8 cellular contexts compared by ENCODE assay signal in the genomic region with DNA sequence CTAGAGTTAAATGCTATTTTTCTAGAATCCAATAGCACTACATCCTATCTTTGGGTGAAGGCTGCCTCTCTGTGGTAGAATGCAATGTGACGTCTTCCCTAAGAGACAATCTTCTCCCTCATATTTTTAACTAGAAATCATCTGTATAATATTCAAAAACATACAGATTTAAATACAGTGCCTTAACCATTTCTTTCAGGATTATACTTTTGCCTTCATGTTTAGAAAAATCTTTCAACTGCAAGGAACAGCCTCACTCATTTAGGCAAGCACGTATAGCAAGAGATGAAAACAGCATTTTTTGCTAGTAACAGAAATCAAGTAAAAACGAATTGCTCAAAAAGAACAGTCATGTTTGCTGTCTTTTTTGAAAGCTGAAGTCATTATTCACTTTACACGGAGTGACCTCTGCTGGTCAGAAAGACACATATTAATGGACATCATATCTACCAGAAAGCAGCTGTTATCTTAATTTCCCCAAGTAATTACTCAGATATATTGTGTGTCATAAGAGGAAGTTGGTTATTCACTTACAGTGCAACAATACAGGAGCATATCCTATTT.
DNase-seq lines count a peak whose midpoint lies in the region; ATAC-seq, FAIRE-seq and TF ChIP-seq lines count a peak whose summit lies in the region.

No MANE protein-coding gene starts in this region.

- peak; percentile 98 for FAIRE-seq in A204.1 (lab: Jason Lieb, UNC)

- ATAC-seq in GM19035 (IDR thresholded peaks at IDR 0.05; ENCODE audit: unreplicated experiment): no peak

- peak; percentile 53 for TF ChIP-seq RAD21 in Ishikawa (IDR thresholded peaks at IDR 0.05; ENCODE audit: low read depth)

- DNase-seq in SKM-1 (lab: John Stamatoyannopoulos, UW; ENCODE audit: unreplicated experiment) (peak; percentile 11), iPS-NIHi7 (ENCODE audit: extremely low spot score) (peak; percentile 10), DMS79 treated with DMSO at 0.1 percent for 48 hours (lab: John Stamatoyannopoulos, UW) (no peak), NCI-H345 (lab: John Stamatoyannopoulos, UW) (no peak), NCI-H187 treated with DMSO at 0.1 percent for 48 hours (lab: John Stamatoyannopoulos, UW) (no peak)

- no peak for TF ChIP-seq EP300 in Ishikawa (IDR thresholded peaks at IDR 0.05; ENCODE audit: borderline replicate concordance)

TF ChIP-seq in Ishikawa, 13 proteins besides CTCF, POLR2A, EP300 and RAD21:
- TF ChIP-seq, protein P1, sequence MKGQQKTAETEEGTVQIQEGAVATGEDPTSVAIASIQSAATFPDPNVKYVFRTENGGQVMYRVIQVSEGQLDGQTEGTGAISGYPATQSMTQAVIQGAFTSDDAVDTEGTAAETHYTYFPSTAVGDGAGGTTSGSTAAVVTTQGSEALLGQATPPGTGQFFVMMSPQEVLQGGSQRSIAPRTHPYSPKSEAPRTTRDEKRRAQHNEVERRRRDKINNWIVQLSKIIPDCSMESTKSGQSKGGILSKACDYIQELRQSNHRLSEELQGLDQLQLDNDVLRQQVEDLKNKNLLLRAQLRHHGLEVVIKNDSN (IDR thresholded peaks at IDR 0.05): no peak
- TF ChIP-seq YY1 (IDR thresholded peaks at IDR 0.05; ENCODE audit: low read depth): no peak
- TF ChIP-seq TCF12 (IDR thresholded peaks at IDR 0.05; ENCODE audit: low read depth): no peak
- TF ChIP-seq TAF1 (IDR thresholded peaks at IDR 0.05; ENCODE audit: low read depth): no peak
- TF ChIP-seq, protein P2, sequence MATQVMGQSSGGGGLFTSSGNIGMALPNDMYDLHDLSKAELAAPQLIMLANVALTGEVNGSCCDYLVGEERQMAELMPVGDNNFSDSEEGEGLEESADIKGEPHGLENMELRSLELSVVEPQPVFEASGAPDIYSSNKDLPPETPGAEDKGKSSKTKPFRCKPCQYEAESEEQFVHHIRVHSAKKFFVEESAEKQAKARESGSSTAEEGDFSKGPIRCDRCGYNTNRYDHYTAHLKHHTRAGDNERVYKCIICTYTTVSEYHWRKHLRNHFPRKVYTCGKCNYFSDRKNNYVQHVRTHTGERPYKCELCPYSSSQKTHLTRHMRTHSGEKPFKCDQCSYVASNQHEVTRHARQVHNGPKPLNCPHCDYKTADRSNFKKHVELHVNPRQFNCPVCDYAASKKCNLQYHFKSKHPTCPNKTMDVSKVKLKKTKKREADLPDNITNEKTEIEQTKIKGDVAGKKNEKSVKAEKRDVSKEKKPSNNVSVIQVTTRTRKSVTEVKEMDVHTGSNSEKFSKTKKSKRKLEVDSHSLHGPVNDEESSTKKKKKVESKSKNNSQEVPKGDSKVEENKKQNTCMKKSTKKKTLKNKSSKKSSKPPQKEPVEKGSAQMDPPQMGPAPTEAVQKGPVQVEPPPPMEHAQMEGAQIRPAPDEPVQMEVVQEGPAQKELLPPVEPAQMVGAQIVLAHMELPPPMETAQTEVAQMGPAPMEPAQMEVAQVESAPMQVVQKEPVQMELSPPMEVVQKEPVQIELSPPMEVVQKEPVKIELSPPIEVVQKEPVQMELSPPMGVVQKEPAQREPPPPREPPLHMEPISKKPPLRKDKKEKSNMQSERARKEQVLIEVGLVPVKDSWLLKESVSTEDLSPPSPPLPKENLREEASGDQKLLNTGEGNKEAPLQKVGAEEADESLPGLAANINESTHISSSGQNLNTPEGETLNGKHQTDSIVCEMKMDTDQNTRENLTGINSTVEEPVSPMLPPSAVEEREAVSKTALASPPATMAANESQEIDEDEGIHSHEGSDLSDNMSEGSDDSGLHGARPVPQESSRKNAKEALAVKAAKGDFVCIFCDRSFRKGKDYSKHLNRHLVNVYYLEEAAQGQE (IDR thresholded peaks at IDR 0.05; ENCODE audit: low read depth): no peak
- TF ChIP-seq CREB1 (IDR thresholded peaks at IDR 0.05; ENCODE audit: low read depth): no peak
- no peak for TF ChIP-seq NFIC (IDR thresholded peaks at IDR 0.05)
- TF ChIP-seq EGR1 (IDR thresholded peaks at IDR 0.05): no peak
- TF ChIP-seq, protein P3, sequence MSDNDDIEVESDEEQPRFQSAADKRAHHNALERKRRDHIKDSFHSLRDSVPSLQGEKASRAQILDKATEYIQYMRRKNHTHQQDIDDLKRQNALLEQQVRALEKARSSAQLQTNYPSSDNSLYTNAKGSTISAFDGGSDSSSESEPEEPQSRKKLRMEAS (IDR thresholded peaks at IDR 0.05): no peak
- TF ChIP-seq TEAD4 (IDR thresholded peaks at IDR 0.05): no peak
- no peak for TF ChIP-seq FOXM1 (IDR thresholded peaks at IDR 0.05; ENCODE audit: borderline replicate concordance, low read depth)
- no peak for TF ChIP-seq CEBPB (IDR thresholded peaks at IDR 0.05)
- TF ChIP-seq ZBTB7A (IDR thresholded peaks at IDR 0.05; ENCODE audit: low read depth): no peak

Comparison
In these comparisons a context has a peak if more than half of its experiments do, and no peak if none do; other contexts are left out.
1. DNase-seq: peak in SKM-1 (single experiment) and iPS-NIHi7 (single experiment); none in DMS79 treated with DMSO at 0.1 percent for 48 hours (single experiment), NCI-H345 (single experiment) and NCI-H187 treated with DMSO at 0.1 percent for 48 hours (single experiment).